ENCODE assay signal across 15 cellular contexts in genomic region chr7:22662031-22662430, GRCh38.
A peak's percentile ranks its signal among the peaks of the same experiment; 100 is the strongest.
DNase-seq lines count a peak whose midpoint lies in the region; ATAC-seq and TF ChIP-seq lines count a peak whose summit lies in the region.
"Had no signal": no experiment of that assay in that cellular context is flagged by ENCODE, and none has a peak within 500 bp of the region (broad histone marks: within the 10 kb centered on the region; RNA-seq: fewer than 3 reads in every experiment).

No MANE protein-coding gene starts in this region.

- no peak overlapping the region for H2AFZ ChIP-seq in GM23338

- no peak for TF ChIP-seq POLR2A in spleen (IDR thresholded peaks at IDR 0.05)

- no peak overlapping the region for H3K27ac Mint-ChIP-seq in activated CD8-positive, alpha-beta T cell treated with anti-CD3 and anti-CD28 coated beads for 36 hours
- no peak overlapping the region for H3K27ac Mint-ChIP-seq in activated CD8-positive, alpha-beta T cell treated with anti-CD3 and anti-CD28 coated beads, Interleukin-2, amount 10 ng/mL, durations not matched to agents 7 days and 5 days
- H3K27ac Mint-ChIP-seq in WTC11, result 0 out of 2 replicates have a peak overlapping the region, but pooled peaks have one; percentile 7
- H3K27ac Mint-ChIP-seq in GM23338, result no peak overlapping the region
- H3K27ac Mint-ChIP-seq: progenitor cell of endocrine pancreas; T-helper 1 cell treated with Interleukin-12 subunit alpha and Interleukin-12 subunit beta and Interleukin-4 antibody, amounts not matched to agents 30 μg/mL and 1 μg/mL, for 36 hours had no signal

- peaks cover 19% of the 10 kb centered on the region for H3K27me3 Mint-ChIP-seq in activated CD8-positive, alpha-beta T cell treated with anti-CD3 and anti-CD28 coated beads for 36 hours
- H3K27me3 Mint-ChIP-seq in activated CD8-positive, alpha-beta T cell treated with anti-CD3 and anti-CD28 coated beads, Interleukin-2, amount 10 ng/mL, durations not matched to agents 7 days and 5 days (ENCODE audit: low read depth), result peaks cover 42% of the 10 kb centered on the region
- H3K27me3 Mint-ChIP-seq in WTC11 (ENCODE audit: low read depth) (no peaks in the 10 kb centered on the region), GM23338 (ENCODE audit: insufficient read depth, low read depth, poor library complexity) (peaks cover 2% of the 10 kb centered on the region)

- intact Hi-C loops in activated CD8-positive, alpha-beta T cell treated with anti-CD3 and anti-CD28 coated beads for 36 hours (cut with micrococcal nuclease), result loop anchor here (5.0 kb wide), 1 partner anchor 65 kb away; the partner anchor contains the start of gene IL6
- intact Hi-C loops in spleen (cut with DNase I; ENCODE audit: low total_unique reads), result no loop called here

- H3K9me2 ChIP-seq in GM23338 (ENCODE audit: insufficient read depth), result 0 out of 2 replicates have a peak, but pooled peaks cover 14% of the 10 kb centered on the region

- H4K20me1 ChIP-seq in GM23338 (replicated peaks; ENCODE audit: insufficient read depth), result no peaks in the 10 kb centered on the region

- no peak for DNase-seq in activated CD8-positive, alpha-beta T cell treated with anti-CD3 and anti-CD28 coated beads for 36 hours
- no peak for DNase-seq in activated CD8-positive, alpha-beta T cell treated with anti-CD3 and anti-CD28 coated beads, Interleukin-2, amount 10 ng/mL, durations not matched to agents 7 days and 5 days
- DNase-seq in WTC11 (ENCODE audit: low spot score) (no peak), spleen (no peak), GM23338 (ENCODE audit: low spot score) (no peak), NCI-H2196 treated with DMSO at 0.1 percent for 48 hours (lab: John Stamatoyannopoulos, UW; ENCODE audit: unreplicated experiment) (no peak), HEK293T (ENCODE audit: extremely low spot score) (no peak)
- DNase-seq: activated naive CD4-positive, alpha-beta T cell treated with anti-CD3 and anti-CD28 coated beads, Interleukin-2, amount 50 U/mL, for 16 hours; Kasumi-1; left cardiac atrium; NCI-H748 treated with DMSO at 0.1 percent for 48 hours had no signal

- no peaks in the 10 kb centered on the region for H3K79me2 ChIP-seq in GM23338 (replicated peaks; ENCODE audit: insufficient read depth)

- TF ChIP-seq CTCF in activated CD8-positive, alpha-beta T cell treated with anti-CD3 and anti-CD28 coated beads for 36 hours (IDR thresholded peaks at IDR 0.05), result no peak
- TF ChIP-seq CTCF in WTC11 (IDR thresholded peaks at IDR 0.05) (no peak), spleen (IDR thresholded peaks at IDR 0.05 in 8 of 11, conservative IDR thresholded peaks at IDR 0.05 in 3 of 11) (no peak), GM23338 (conservative IDR thresholded peaks at IDR 0.05; ENCODE audit: low read depth in 2 of 2) (no peak)

- peaks cover 0 to 51% (median 30%) of the 10 kb centered on the region in 6 donors for H3K4me1 ChIP-seq in spleen
- peaks cover 7% of the 10 kb centered on the region for H3K4me1 ChIP-seq in GM23338 (ENCODE audit: insufficient read depth)
- H3K4me1 ChIP-seq: vagina had no signal

- peak; percentile 48 for ATAC-seq in activated CD8-positive, alpha-beta T cell treated with anti-CD3 and anti-CD28 coated beads for 36 hours
- no peak for ATAC-seq in activated CD8-positive, alpha-beta T cell treated with anti-CD3 and anti-CD28 coated beads, Interleukin-2, amount 10 ng/mL, durations not matched to agents 7 days and 5 days
- ATAC-seq in HG02642 (IDR thresholded peaks at IDR 0.05; ENCODE audit: poor library complexity, unreplicated experiment), result peak; percentile 53
- no peak for ATAC-seq in WTC11
- ATAC-seq in GM23338, result no peak
- ATAC-seq: left cardiac atrium had no signal

- no peaks in the 10 kb centered on the region for H3K9me3 ChIP-seq in spleen
- H3K9me3 ChIP-seq: vagina had no signal

- H3K9me3 Mint-ChIP-seq in activated CD8-positive, alpha-beta T cell treated with anti-CD3 and anti-CD28 coated beads for 36 hours, result no peaks in the 10 kb centered on the region
- H3K9me3 Mint-ChIP-seq in activated CD8-positive, alpha-beta T cell treated with anti-CD3 and anti-CD28 coated beads, Interleukin-2, amount 10 ng/mL, durations not matched to agents 7 days and 5 days (ENCODE audit: insufficient read depth), result no peaks in the 10 kb centered on the region
- H3K9me3 Mint-ChIP-seq in WTC11 (no peaks in the 10 kb centered on the region), GM23338 (no peaks in the 10 kb centered on the region; the same call in 2 of the 3 replicates)

- H3F3A ChIP-seq in GM23338 (replicated peaks; ENCODE audit: low read depth), result no peaks in the 10 kb centered on the region

- no peak overlapping the region for H3K4me2 ChIP-seq in GM23338

- no peaks in the 10 kb centered on the region for H3K36me3 ChIP-seq in spleen
- H3K36me3 ChIP-seq in GM23338 (ENCODE audit: insufficient read depth), result no peaks in the 10 kb centered on the region; the same call in 1 of the 2 replicates
- H3K36me3 ChIP-seq: vagina had no signal

- peaks cover 28% of the 10 kb centered on the region for H3K4me1 Mint-ChIP-seq in activated CD8-positive, alpha-beta T cell treated with anti-CD3 and anti-CD28 coated beads for 36 hours (ENCODE audit: low read depth)
- H3K4me1 Mint-ChIP-seq in activated CD8-positive, alpha-beta T cell treated with anti-CD3 and anti-CD28 coated beads, Interleukin-2, amount 10 ng/mL, durations not matched to agents 7 days and 5 days (ENCODE audit: low read depth), result peaks cover 39% of the 10 kb centered on the region
- H3K4me1 Mint-ChIP-seq in WTC11, result peaks cover 37% of the 10 kb centered on the region
- H3K4me1 Mint-ChIP-seq in GM23338, result peaks cover 8% of the 10 kb centered on the region

- H3K27me3 ChIP-seq in spleen (replicated peaks in 1 of 7) (no peaks in the 10 kb centered on the region), GM23338 (ENCODE audit: insufficient read depth) (no peaks in the 10 kb centered on the region)
- H3K27me3 ChIP-seq: vagina had no signal

- H3K27ac ChIP-seq in spleen (peak overlapping the region; percentile 3 to 86 (median 68)), GM23338 (ENCODE audit: low read depth) (no peak overlapping the region)
- H3K27ac ChIP-seq: vagina had no signal

- no peaks in the 10 kb centered on the region for H3K36me3 Mint-ChIP-seq in activated CD8-positive, alpha-beta T cell treated with anti-CD3 and anti-CD28 coated beads for 36 hours (ENCODE audit: low read depth)
- peaks cover 7% of the 10 kb centered on the region for H3K36me3 Mint-ChIP-seq in activated CD8-positive, alpha-beta T cell treated with anti-CD3 and anti-CD28 coated beads, Interleukin-2, amount 10 ng/mL, durations not matched to agents 7 days and 5 days (ENCODE audit: low read depth)
- no peaks in the 10 kb centered on the region for H3K36me3 Mint-ChIP-seq in WTC11
- H3K36me3 Mint-ChIP-seq in GM23338 (ENCODE audit: low read depth), result no peaks in the 10 kb centered on the region

- no peak overlapping the region for H3K4me3 Mint-ChIP-seq in activated CD8-positive, alpha-beta T cell treated with anti-CD3 and anti-CD28 coated beads for 36 hours
- no peak overlapping the region for H3K4me3 Mint-ChIP-seq in activated CD8-positive, alpha-beta T cell treated with anti-CD3 and anti-CD28 coated beads, Interleukin-2, amount 10 ng/mL, durations not matched to agents 7 days and 5 days
- H3K4me3 Mint-ChIP-seq in WTC11, result no peak overlapping the region
- H3K4me3 Mint-ChIP-seq in GM23338, result no peak overlapping the region

- H3K4me3 ChIP-seq in spleen, result peak overlapping the region in 2 of 8 donors; percentile 30 to 57
- no peak overlapping the region for H3K4me3 ChIP-seq in GM23338
- H3K4me3 ChIP-seq: vagina had no signal

- POLR2A ChIA-PET in activated CD8-positive, alpha-beta T cell treated with anti-CD3 and anti-CD28 coated beads for 36 hours (lab: Charles Lee), result interaction anchor here (0.7 kb wide), 1 partner anchor 40 kb away, joined by 3 read pairs; no protein-coding TSS in a partner anchor
- POLR2A ChIA-PET in activated CD8-positive, alpha-beta T cell treated with anti-CD3 and anti-CD28 coated beads, Interleukin-2, amount 10 ng/mL, durations not matched to agents 7 days and 5 days (lab: Charles Lee), result no interaction called here
- POLR2A ChIA-PET in WTC11 (lab: Charles Lee) (interaction anchor here (1.1 kb wide), 1 partner anchor 98 kb away, joined by 3 read pairs; no protein-coding TSS in a partner anchor), HEK293T (lab: Yijun Ruan, JAX) (interaction anchor here (0.6 kb wide), 1 partner anchor 583 kb away, joined by 3 read pairs; no protein-coding TSS in a partner anchor)

- CTCF ChIA-PET in activated CD8-positive, alpha-beta T cell treated with anti-CD3 and anti-CD28 coated beads for 36 hours (lab: Charles Lee), result interaction anchor here (0.7 to 1.8 kb wide), 7 partner anchors 16 to 393 kb away, joined by 3 to 7 read pairs (median 4); no protein-coding TSS in a partner anchor
- CTCF ChIA-PET in activated CD8-positive, alpha-beta T cell treated with anti-CD3 and anti-CD28 coated beads, Interleukin-2, amount 10 ng/mL, durations not matched to agents 7 days and 5 days (lab: Charles Lee), result interaction anchor here (1.1 to 1.7 kb wide), 3 partner anchors 10 to 66 kb away, joined by 3 to 8 read pairs (median 6); partner anchors contain the start of gene IL6
- CTCF ChIA-PET in WTC11 (lab: Charles Lee) (interaction anchor here (1.7 to 3.1 kb wide), 4 partner anchors 9 to 65 kb away, joined by 7 to 21 read pairs (median 19); partner anchors contain the start of gene IL6), HEK293T (lab: Yijun Ruan, JAX) (interaction anchor here (0.6 kb wide), 1 partner anchor 310 kb away, joined by 4 read pairs; no protein-coding TSS in a partner anchor)

TF ChIP-seq in WTC11, 78 proteins besides CTCF, POLR2A, EP300 and RAD21 (continues in another document):
- no peak for TF ChIP-seq ZNF317 (CRISPR knock-in tag; IDR thresholded peaks at IDR 0.05; ENCODE audit: borderline replicate concordance, low read depth)

TF ChIP-seq in GM23338, 12 proteins besides CTCF, POLR2A, EP300 and RAD21 (continues in another document):
- TF ChIP-seq EZH2phosphoT487 (IDR thresholded peaks at IDR 0.05; ENCODE audit: unreplicated experiment) (no peak), POLR2AphosphoS5 (IDR thresholded peaks at IDR 0.05; ENCODE audit: low read depth) (no peak), CREB1 (CRISPR knock-in tag; IDR thresholded peaks at IDR 0.05; ENCODE audit: low read depth) (no peak), JUNB (IDR thresholded peaks at IDR 0.05; ENCODE audit: unreplicated experiment) (no peak), STAT1 (IDR thresholded peaks at IDR 0.05; ENCODE audit: unreplicated experiment) (no peak), ZNF331 (CRISPR knock-in tag; IDR thresholded peaks at IDR 0.05; ENCODE audit: low read depth) (no peak), NANOG (IDR thresholded peaks at IDR 0.05; ENCODE audit: borderline replicate concordance) (no peak)

TF ChIP-seq in HEK293T, 16 proteins besides CTCF, POLR2A, EP300 and RAD21 (continues in another document):
- TF ChIP-seq CTBP1 (IDR thresholded peaks at IDR 0.05; ENCODE audit: borderline replicate concordance) (no peak), FOXM1 (IDR thresholded peaks at IDR 0.05; ENCODE audit: borderline replicate concordance) (no peak), TARDBP (IDR thresholded peaks at IDR 0.05) (no peak)

Comparison
In these comparisons a context has a peak if more than half of its experiments do, and no peak if none do; other contexts are left out.
1. ATAC-seq: peak in activated CD8-positive, alpha-beta T cell treated with anti-CD3 and anti-CD28 coated beads for 36 hours (single experiment) and HG02642 (single experiment); none in activated CD8-positive, alpha-beta T cell treated with anti-CD3 and anti-CD28 coated beads, Interleukin-2, amount 10 ng/mL, durations not matched to agents 7 days and 5 days (single experiment), WTC11 (single experiment) and GM23338 (single experiment).